In the genomic region with DNA sequence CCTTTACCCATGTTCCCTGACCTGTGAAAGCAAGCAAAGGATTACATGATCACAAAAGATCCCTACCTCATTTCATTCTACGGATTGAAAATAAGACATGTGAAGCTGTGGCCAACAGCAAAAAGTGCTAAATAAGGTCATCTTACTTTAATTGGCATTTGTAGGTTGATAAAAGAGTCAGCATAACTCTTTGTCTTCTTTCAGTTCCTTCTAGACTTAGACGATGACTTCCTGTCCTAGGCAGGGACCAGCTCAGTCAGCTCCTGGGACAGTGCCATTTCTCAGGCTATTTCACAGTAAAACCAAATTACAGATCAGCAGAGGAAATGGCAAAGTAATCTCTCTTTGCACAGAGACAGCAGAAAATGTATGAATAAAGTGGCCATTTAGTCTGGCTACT, we compare ENCODE assay signal across 9 cellular contexts.
A peak's percentile ranks its signal among the peaks of the same experiment; 100 is the strongest.
DNase-seq lines count a peak whose midpoint lies in the region; ATAC-seq, FAIRE-seq and TF ChIP-seq lines count a peak whose summit lies in the region.
"Had no signal": no experiment of that assay in that cellular context is flagged by ENCODE, and none has a peak within 500 bp of the region (broad histone marks: within the 10 kb centered on the region; RNA-seq: fewer than 3 reads in every experiment).

No MANE protein-coding gene starts in this region.

- no peaks in the 10 kb centered on the region for H3K9me3 Mint-ChIP-seq in GM23338
- H3K9me3 Mint-ChIP-seq in activated CD4-positive, alpha-beta memory T cell treated with anti-CD3 and anti-CD28 coated beads for 36 hours, result no peaks in the 10 kb centered on the region

- no peaks in the 10 kb centered on the region for H3K36me3 Mint-ChIP-seq in GM23338 (ENCODE audit: low read depth)
- H3K36me3 Mint-ChIP-seq in activated CD4-positive, alpha-beta memory T cell treated with anti-CD3 and anti-CD28 coated beads for 36 hours, result no peaks in the 10 kb centered on the region

- H3K9me3 ChIP-seq in keratinocyte (ENCODE audit: control insufficient read depth, low read depth, low read length), result no peaks in the 10 kb centered on the region

- H4K20me1 ChIP-seq in GM23338 (replicated peaks; ENCODE audit: insufficient read depth) (no peaks in the 10 kb centered on the region), keratinocyte (ENCODE audit: control insufficient read depth, extremely low read depth, insufficient read depth, low read length) (no peaks in the 10 kb centered on the region)

- no peak overlapping the region for H3K4me3 ChIP-seq in GM23338
- no peak overlapping the region for H3K4me3 ChIP-seq in keratinocyte (ENCODE audit: control insufficient read depth in 2 of 3, extremely low read depth in 1 of 3, insufficient read depth in 2 of 3, low read depth in 1 of 3, low read length in 3 of 3)

- no peak for ATAC-seq in GM23338

- no peaks in the 10 kb centered on the region for H3K79me2 ChIP-seq in GM23338 (replicated peaks; ENCODE audit: insufficient read depth)
- no peaks in the 10 kb centered on the region for H3K79me2 ChIP-seq in keratinocyte (ENCODE audit: control insufficient read depth, insufficient read depth, low read length)

- H3K27me3 ChIP-seq in GM23338 (ENCODE audit: insufficient read depth) (no peaks in the 10 kb centered on the region), keratinocyte (ENCODE audit: control insufficient read depth, extremely low read depth, insufficient read depth, low read length) (no peaks in the 10 kb centered on the region)

- H3K9me1 ChIP-seq in keratinocyte (ENCODE audit: control insufficient read depth, extremely low read depth, insufficient read depth, low read length), result no peaks in the 10 kb centered on the region

- DNase-seq in GM13976 (ENCODE audit: low spot score) (peak; percentile 23), GM23338 (ENCODE audit: low spot score) (no peak), M059J (ENCODE audit: low read depth) (peak; percentile 60), keratinocyte (ENCODE audit: low read depth, low spot score) (no peak), NCI-H69 (lab: John Stamatoyannopoulos, UW) (no peak), D341Med (ENCODE audit: low spot score) (no peak)
- DNase-seq in activated naive CD4-positive, alpha-beta T cell treated with Interleukin-2 at 50 U/mL for 16 hours, result no peak
- DNase-seq in activated CD4-positive, alpha-beta memory T cell treated with anti-CD3 and anti-CD28 coated beads for 36 hours, result no peak

- intact Hi-C loops in activated CD4-positive, alpha-beta memory T cell treated with anti-CD3 and anti-CD28 coated beads for 36 hours (cut with micrococcal nuclease), result no loop called here

- CTCF ChIA-PET in activated CD4-positive, alpha-beta memory T cell treated with anti-CD3 and anti-CD28 coated beads for 36 hours (lab: Charles Lee), result no interaction called here

- FAIRE-seq in keratinocyte (lab: Jason Lieb, UNC), result peak; percentile 53
- FAIRE-seq: G401.6 had no signal

- H3K36me3 ChIP-seq in GM23338 (ENCODE audit: insufficient read depth) (no peaks in the 10 kb centered on the region), keratinocyte (ENCODE audit: control insufficient read depth in 2 of 2, extremely low read depth in 1 of 2, insufficient read depth in 2 of 2, low read length in 2 of 2) (no peaks in the 10 kb centered on the region)

- POLR2A ChIA-PET in activated CD4-positive, alpha-beta memory T cell treated with anti-CD3 and anti-CD28 coated beads for 36 hours (lab: Charles Lee), result no interaction called here

- no peak overlapping the region for H3K9ac ChIP-seq in keratinocyte (ENCODE audit: control insufficient read depth, extremely low read depth, insufficient read depth, low read length)

- no peak overlapping the region for H3K4me2 ChIP-seq in GM23338
- H3K4me2 ChIP-seq in keratinocyte (ENCODE audit: control insufficient read depth, extremely low read depth, insufficient read depth, low read depth, low read length), result no peak overlapping the region

- TF ChIP-seq CTCF in GM13976 (IDR thresholded peaks at IDR 0.05; ENCODE audit: borderline replicate concordance, control extremely low read depth, extremely low read depth, insufficient read depth, missing control alignments), result no peak
- TF ChIP-seq CTCF in GM23338 (conservative IDR thresholded peaks at IDR 0.05; ENCODE audit: low read depth in 2 of 2), result no peak
- no peak for TF ChIP-seq CTCF in keratinocyte (optimal IDR thresholded peaks at IDR 0.05 in 1 of 3, IDR thresholded peaks at IDR 0.05 in 1 of 3, conservative IDR thresholded peaks at IDR 0.05 in 1 of 3; ENCODE audit: extremely low read depth in 1 of 3, insufficient read depth in 2 of 3, low read length in 3 of 3)

- H3K4me3 Mint-ChIP-seq in GM23338, result no peak overlapping the region
- no peak overlapping the region for H3K4me3 Mint-ChIP-seq in activated CD4-positive, alpha-beta memory T cell treated with anti-CD3 and anti-CD28 coated beads for 36 hours

- H3F3A ChIP-seq in GM23338 (replicated peaks; ENCODE audit: low read depth), result no peaks in the 10 kb centered on the region

- in situ Hi-C loops in GM13976 (cut with MboI; ENCODE audit: low sequenced_read_pairs, unreplicated experiment), result no loop called here

- H3K4me1 Mint-ChIP-seq in GM23338, result peaks cover 12% of the 10 kb centered on the region; the same call in 2 of the 3 replicates
- H3K4me1 Mint-ChIP-seq in activated CD4-positive, alpha-beta memory T cell treated with anti-CD3 and anti-CD28 coated beads for 36 hours (ENCODE audit: low read depth), result no peaks in the 10 kb centered on the region

- dilution Hi-C loops in keratinocyte (cut with MboI; ENCODE audit: extremely low pct_ligation_motif_present, low sequenced_read_pairs), result no loop called here

- H3K4me1 ChIP-seq in GM23338 (ENCODE audit: insufficient read depth) (no peaks in the 10 kb centered on the region; the same call in 1 of the 2 replicates), keratinocyte (ENCODE audit: control insufficient read depth, extremely low read depth, insufficient read depth, low read length) (no peaks in the 10 kb centered on the region)

- no peaks in the 10 kb centered on the region for H3K27me3 Mint-ChIP-seq in GM23338 (ENCODE audit: insufficient read depth, low read depth, poor library complexity)
- H3K27me3 Mint-ChIP-seq in activated CD4-positive, alpha-beta memory T cell treated with anti-CD3 and anti-CD28 coated beads for 36 hours, result no peaks in the 10 kb centered on the region

- peak overlapping the region; percentile 83; the same call in 1 of the 2 replicates for H3K27ac Mint-ChIP-seq in GM23338
- no peak overlapping the region for H3K27ac Mint-ChIP-seq in activated CD4-positive, alpha-beta memory T cell treated with anti-CD3 and anti-CD28 coated beads for 36 hours

- H2AFZ ChIP-seq in GM23338, result peak overlapping the region; percentile 12; the same call in 1 of the 2 replicates
- no peak overlapping the region for H2AFZ ChIP-seq in keratinocyte (ENCODE audit: control insufficient read depth, low read length)

- no peak overlapping the region for H3K27ac ChIP-seq in GM23338 (ENCODE audit: low read depth)
- H3K27ac ChIP-seq in keratinocyte (ENCODE audit: control insufficient read depth, insufficient read depth, low read length), result no peak overlapping the region

- no peaks in the 10 kb centered on the region for H3K9me2 ChIP-seq in GM23338 (ENCODE audit: insufficient read depth)

TF ChIP-seq in GM23338, 12 proteins besides CTCF, POLR2A, EP300 and RAD21 (continues in another document):
- TF ChIP-seq EZH2phosphoT487 (IDR thresholded peaks at IDR 0.05; ENCODE audit: unreplicated experiment), result no peak

Comparison
In these comparisons a context has a peak if more than half of its experiments do, and no peak if none do; other contexts are left out.
1. DNase-seq: peak in GM13976 (single experiment) and M059J (single experiment); none in GM23338 (single experiment), keratinocyte (single experiment), activated naive CD4-positive, alpha-beta T cell treated with Interleukin-2 at 50 U/mL for 16 hours (single experiment), activated CD4-positive, alpha-beta memory T cell treated with anti-CD3 and anti-CD28 coated beads for 36 hours (single experiment), NCI-H69 (single experiment) and D341Med (single experiment).